In genomic region chr3:190701096-190701532, GRCh38 we compare ENCODE assay signal across 9 cellular contexts.
DNase-seq lines count a peak whose midpoint lies in the region; ATAC-seq and TF ChIP-seq lines count a peak whose summit lies in the region.
"Had no signal": no experiment of that assay in that cellular context is flagged by ENCODE, and none has a peak within 500 bp of the region (broad histone marks: within the 10 kb centered on the region; RNA-seq: fewer than 3 reads in every experiment).

No MANE protein-coding gene starts in this region.

- H3K27ac ChIP-seq in GM23248 (no peak overlapping the region), breast epithelium (no peak overlapping the region), right lobe of liver (peak overlapping the region in 2 of 3 donors; percentile 45 to 46)

- H3K9me3 ChIP-seq in Caco-2 (no peaks in the 10 kb centered on the region), GM23248 (ENCODE audit: low read depth) (no peaks in the 10 kb centered on the region), breast epithelium (no peaks in the 10 kb centered on the region), right lobe of liver (no peaks in the 10 kb centered on the region)

- H3K4me2 ChIP-seq in GM23248 (ENCODE audit: unreplicated experiment) = no peak overlapping the region

- H3K27me3 Mint-ChIP-seq in Caco-2 (ENCODE audit: insufficient read depth, unreplicated experiment) = peaks cover 5% of the 10 kb centered on the region

- no peaks in the 10 kb centered on the region for H3K36me3 ChIP-seq in Caco-2 (ENCODE audit: control insufficient read depth, insufficient read depth, low read length)
- H3K36me3 ChIP-seq in GM23248 (ENCODE audit: low read depth) = no peaks in the 10 kb centered on the region
- no peaks in the 10 kb centered on the region for H3K36me3 ChIP-seq in breast epithelium
- no peaks in the 10 kb centered on the region for H3K36me3 ChIP-seq in right lobe of liver

- POLR2A ChIA-PET in Caco-2 (lab: Charles Lee) = no interaction called here

- CTCF ChIA-PET in Caco-2 (lab: Charles Lee) = interaction anchor here (0.6 to 1.0 kb wide), 7 partner anchors 12 to 350 kb away, joined by 3 to 7 read pairs (median 3); partner anchors contain the start of gene GMNC

- peaks cover 5% of the 10 kb centered on the region; the same call in 1 of the 2 replicates for H3F3A ChIP-seq in GM23248 (ENCODE audit: insufficient read depth)

- no peaks in the 10 kb centered on the region for H4K20me1 ChIP-seq in GM23248 (ENCODE audit: insufficient read depth)

- no peaks in the 10 kb centered on the region for H3K27me3 ChIP-seq in Caco-2 (replicated peaks; ENCODE audit: control insufficient read depth, insufficient read depth, low read length)
- no peaks in the 10 kb centered on the region for H3K27me3 ChIP-seq in GM23248 (replicated peaks; ENCODE audit: insufficient read depth)
- H3K27me3 ChIP-seq in breast epithelium = no peaks in the 10 kb centered on the region
- H3K27me3 ChIP-seq in right lobe of liver = no peaks in the 10 kb centered on the region

- DNase-seq in Caco-2 = peak; percentile 69 to 73
- DNase-seq in GM23248 = peak; percentile 69
- peak; percentile 52 to 74 for DNase-seq in NCI-H526 (lab: John Stamatoyannopoulos, UW)
- DNase-seq in breast epithelium (ENCODE audit: low spot score in 2 of 2) = peak in 1 of 2 donors; percentile 38
- peak; percentile 46 to 79 (median 74) for DNase-seq in right lobe of liver
- DNase-seq in stimulated activated CD4-positive, alpha-beta T cell treated with anti-CD3 and anti-CD28 coated beads, Interleukin-1b, Interleukin-23, amount 100 ng/mL, for 48 hours = no peak

- no peaks in the 10 kb centered on the region for H3K79me2 ChIP-seq in GM23248 (ENCODE audit: insufficient read depth)

- no TSS peak for BruUV-seq in Caco-2 (replicated peaks; lab: Mats Ljungman, UMichigan)

- H3K4me3 ChIP-seq in Caco-2 (ENCODE audit: low read depth, low read length) (no peak overlapping the region), GM23248 (no peak overlapping the region), breast epithelium (no peak overlapping the region), right lobe of liver (no peak overlapping the region)
- H3K4me3 ChIP-seq: K562 had no signal

- H2AFZ ChIP-seq in GM23248 = 0 out of 2 replicates have a peak overlapping the region, but pooled peaks have one; percentile 5

- intact Hi-C loops in Caco-2 (cut with micrococcal nuclease; ENCODE audit: unreplicated experiment) (loop anchor here (1.0 to 5.0 kb wide), 3 partner anchors 161 to 350 kb away; partner anchors contain the start of gene GMNC), breast epithelium (cut with DNase I; ENCODE audit: low total_unique reads) (loop anchor here (5.0 kb wide), 1 partner anchor 739 kb away; no protein-coding TSS in a partner anchor), right lobe of liver (cut with DNase I) (no loop called here)

- H3K4me3 Mint-ChIP-seq in Caco-2 (ENCODE audit: unreplicated experiment) = no peak overlapping the region

- H3K4me1 ChIP-seq in Caco-2 (peaks cover 5% of the 10 kb centered on the region; the same call in 1 of the 2 replicates), GM23248 (ENCODE audit: insufficient read depth) (peaks cover 16% of the 10 kb centered on the region), breast epithelium (no peaks in the 10 kb centered on the region), right lobe of liver (peaks cover 0 to 11% (median 0%) of the 10 kb centered on the region in 4 donors)

- no peaks in the 10 kb centered on the region for H3K9me3 Mint-ChIP-seq in Caco-2 (ENCODE audit: unreplicated experiment)

- H3K36me3 Mint-ChIP-seq in Caco-2 (ENCODE audit: insufficient read depth, unreplicated experiment) = no peaks in the 10 kb centered on the region

- no peak overlapping the region for H3K9ac ChIP-seq in GM23248

- TF ChIP-seq CTCF in Caco-2 (IDR thresholded peaks at IDR 0.05; ENCODE audit: insufficient read depth in 1 of 2, low read depth in 1 of 2, low read length in 1 of 2, severe bottlenecking in 1 of 2, unreplicated experiment in 1 of 2) (peak; percentile 55 to 75), breast epithelium (IDR thresholded peaks at IDR 0.05) (peak in 2 of 3 donors; percentile 22 to 57), right lobe of liver (IDR thresholded peaks at IDR 0.05) (peak; percentile 63 to 84 (median 78))

- no peak for TF ChIP-seq POLR2A in breast epithelium (IDR thresholded peaks at IDR 0.05)
- no peak for TF ChIP-seq POLR2A in right lobe of liver (IDR thresholded peaks at IDR 0.05)

- in situ Hi-C loops in GM23248 (cut with MboI) = no loop called here

- H3K4me1 Mint-ChIP-seq in Caco-2 (ENCODE audit: low read depth, unreplicated experiment) = no peaks in the 10 kb centered on the region

- WGBS in GM23248 (ENCODE audit: low coverage in 1 of 2, low lambda C conversion rate in 2 of 2, missing lambda C conversion rate in 2 of 2), 2 experiments = 36 to 43% methylated on average over 4 of the region's 4 CpGs
- 8% methylated on average over 4 of the region's 4 CpGs for WGBS in right lobe of liver (ENCODE audit: insufficient coverage, low coverage, low lambda C conversion rate, missing lambda C conversion rate)

- H3K27ac Mint-ChIP-seq in Caco-2 (ENCODE audit: unreplicated experiment) = no peak overlapping the region

- H3K9me2 ChIP-seq in GM23248 (ENCODE audit: insufficient read depth) = no peaks in the 10 kb centered on the region

- ATAC-seq in right lobe of liver (peak; percentile 87 to 96 (median 96)), GM21381 (IDR thresholded peaks at IDR 0.05; ENCODE audit: unreplicated experiment) (no peak), GM19395 (IDR thresholded peaks at IDR 0.05; ENCODE audit: unreplicated experiment) (no peak)
- ATAC-seq: K562 had no signal

Comparison
In these comparisons a context has a peak if more than half of its experiments do, and no peak if none do; other contexts are left out.
1. H3K27ac ChIP-seq: peak in right lobe of liver (2 of 3); none in GM23248 (single experiment) and breast epithelium (0 of 2).
2. ATAC-seq: peak in right lobe of liver (4 of 4); none in GM21381 (single experiment) and GM19395 (single experiment).
3. intact Hi-C loops: an anchor here in Caco-2 (1.0 to 5.0 kb wide) and breast epithelium (5.0 kb wide); none called in right lobe of liver.
4. Peak in every context shown above with its lines, with median percentiles within 50 percentile points of each other: CTCF ChIP-seq.